In genomic region chr1:205451202-205451601, GRCh38 we compare ENCODE assay signal across 19 cellular contexts. TPM values are rescaled to one million over a fixed set of nuclear protein-coding genes. Genes with fewer than 3 reads are reported as not detected.
A peak's percentile ranks its signal among the peaks of the same experiment; 100 is the strongest.
DNase-seq lines count a peak whose midpoint lies in the region; ATAC-seq, FAIRE-seq and TF ChIP-seq lines count a peak whose summit lies in the region.
"Had no signal": no experiment of that assay in that cellular context is flagged by ENCODE, and none has a peak within 500 bp of the region (broad histone marks: within the 10 kb centered on the region; RNA-seq: fewer than 3 reads in every experiment).

No MANE protein-coding gene starts in this region.

- H3K36me3 ChIP-seq in HUES48 (ENCODE audit: control insufficient read depth, insufficient read depth, low read length): no peaks in the 10 kb centered on the region
- H3K36me3 ChIP-seq in K562 (ENCODE audit: control insufficient read depth, insufficient read depth, low read length): no peaks in the 10 kb centered on the region
- H3K36me3 ChIP-seq in iPS-20b (ENCODE audit: insufficient read depth, low read depth, low read length): peaks cover 19% of the 10 kb centered on the region; the same call in 1 of the 2 replicates
- H3K36me3 ChIP-seq: brain microvascular endothelial cell, neutrophil, Peyer's patch had no signal

- no peak for TF ChIP-seq EP300 in K562 (IDR thresholded peaks at IDR 0.05; ENCODE audit: low read length)

- intact Hi-C loops in K562 (cut with micrococcal nuclease): no loop called here

- DNase-seq in K562 (ENCODE audit: extremely low read depth in 1 of 4, low spot score in 3 of 4) (no peak), NCI-H2171 (lab: John Stamatoyannopoulos, UW) (no peak), NAMALWA (ENCODE audit: low spot score) (no peak)
- DNase-seq in stimulated activated effector memory CD8-positive, alpha-beta T cell treated with anti-CD3 and anti-CD28 coated beads, Interleukin-12 subunit alpha, Interleukin-12 subunit beta, amount 100 ng/mL, for 72 hours (ENCODE audit: low spot score in 2 of 2): no peak
- DNase-seq: activated naive CD8-positive, alpha-beta T cell treated with anti-CD3 and anti-CD28 coated beads, Interleukin-2, amount 10 ng/mL, durations not matched to agents 7 days and 5 days; brain microvascular endothelial cell; hypothalamus; left cardiac atrium; NCI-H146; Peyer's patch had no signal

- WGBS in K562 (ENCODE audit: insufficient coverage, low coverage, missing lambda C conversion rate): 23% methylated on average over 5 of the region's 5 CpGs

- no peaks in the 10 kb centered on the region for H3K36me3 Mint-ChIP-seq in stimulated activated effector memory CD8-positive, alpha-beta T cell treated with anti-CD3 and anti-CD28 coated beads, Interleukin-12 subunit alpha, Interleukin-12 subunit beta, amount 100 ng/mL, for 72 hours
- H3K36me3 Mint-ChIP-seq: activated naive CD8-positive, alpha-beta T cell treated with anti-CD3 and anti-CD28 coated beads, Interleukin-2, amount 10 ng/mL, durations not matched to agents 7 days and 5 days; mesothelial cell of epicardium had no signal

- no peak for ATAC-seq in K562
- no peak for ATAC-seq in stimulated activated effector memory CD8-positive, alpha-beta T cell treated with anti-CD3 and anti-CD28 coated beads, Interleukin-12 subunit alpha, Interleukin-12 subunit beta, amount 100 ng/mL, for 72 hours
- ATAC-seq in HG03342 (IDR thresholded peaks at IDR 0.05; ENCODE audit: unreplicated experiment): no peak
- ATAC-seq: activated CD4-positive, CD25-positive, alpha-beta regulatory T cell treated with anti-CD3 and anti-CD28 coated beads, Interleukin-2, amount 50 U/mL, for 24 hours; left cardiac atrium had no signal

- POLR2A ChIA-PET in K562 (lab: Yijun Ruan, JAX): interaction anchor here (0.6 kb wide), 2 partner anchors 9 to 407 kb away, joined by 3 read pairs; no protein-coding TSS in a partner anchor

- H3K9me3 ChIP-seq in HUES48 (ENCODE audit: control insufficient read depth, insufficient read depth, low read length): no peaks in the 10 kb centered on the region
- no peaks in the 10 kb centered on the region for H3K9me3 ChIP-seq in K562 (replicated peaks; ENCODE audit: control insufficient read depth, insufficient read depth, low read depth, low read length)
- H3K9me3 ChIP-seq in iPS-20b (ENCODE audit: insufficient read depth, low read depth, low read length): no peaks in the 10 kb centered on the region
- H3K9me3 ChIP-seq: neutrophil, Peyer's patch had no signal

- no peaks in the 10 kb centered on the region for H3K9me3 Mint-ChIP-seq in stimulated activated effector memory CD8-positive, alpha-beta T cell treated with anti-CD3 and anti-CD28 coated beads, Interleukin-12 subunit alpha, Interleukin-12 subunit beta, amount 100 ng/mL, for 72 hours
- H3K9me3 Mint-ChIP-seq: activated naive CD8-positive, alpha-beta T cell treated with anti-CD3 and anti-CD28 coated beads, Interleukin-2, amount 10 ng/mL, durations not matched to agents 7 days and 5 days; mesothelial cell of epicardium had no signal

- no TSS peak for BruUV-seq in K562 (replicated peaks; lab: Mats Ljungman, UMichigan)

- TF ChIP-seq POLR2A in K562 (conservative IDR thresholded peaks at IDR 0.05): no peak

- H3K27ac Mint-ChIP-seq in stimulated activated effector memory CD8-positive, alpha-beta T cell treated with anti-CD3 and anti-CD28 coated beads, Interleukin-12 subunit alpha, Interleukin-12 subunit beta, amount 100 ng/mL, for 72 hours: peak overlapping the region; percentile 99
- H3K27ac Mint-ChIP-seq: activated naive CD8-positive, alpha-beta T cell treated with anti-CD3 and anti-CD28 coated beads, Interleukin-2, amount 10 ng/mL, durations not matched to agents 7 days and 5 days had no signal

- H3K79me2 ChIP-seq in K562 (ENCODE audit: control insufficient read depth, insufficient read depth, low read length): peaks cover 10% of the 10 kb centered on the region; the same call in 2 of the 3 replicates

- no peak overlapping the region for H3K4me2 ChIP-seq in K562 (ENCODE audit: insufficient read depth, low read length)

- no peak overlapping the region for H3K4me3 Mint-ChIP-seq in stimulated activated effector memory CD8-positive, alpha-beta T cell treated with anti-CD3 and anti-CD28 coated beads, Interleukin-12 subunit alpha, Interleukin-12 subunit beta, amount 100 ng/mL, for 72 hours
- H3K4me3 Mint-ChIP-seq: activated naive CD8-positive, alpha-beta T cell treated with anti-CD3 and anti-CD28 coated beads, Interleukin-2, amount 10 ng/mL, durations not matched to agents 7 days and 5 days; mesothelial cell of epicardium had no signal

- CTCF ChIA-PET in K562 (lab: Yijun Ruan, JAX; ENCODE audit: low intra/inter-chr PET ratio): no interaction called here

- no peak for FAIRE-seq in K562 (lab: Jason Lieb, UNC)
- FAIRE-seq: endothelial cell of umbilical vein had no signal

- no peak for TF ChIP-seq RAD21 in K562 (CRISPR knock-in tag; conservative IDR thresholded peaks at IDR 0.05 in 1 of 2, IDR thresholded peaks at IDR 0.05 in 1 of 2)

- H4K20me1 ChIP-seq in K562 (replicated peaks; ENCODE audit: control insufficient read depth, insufficient read depth, low read length): no peaks in the 10 kb centered on the region

- H3K4me3 ChIP-seq in HUES48 (ENCODE audit: low read depth, low read length): peak overlapping the region; percentile 45; the same call in 1 of the 2 replicates
- no peak overlapping the region for H3K4me3 ChIP-seq in K562
- H3K4me3 ChIP-seq in iPS-20b (ENCODE audit: low read length): peak overlapping the region; percentile 55
- H3K4me3 ChIP-seq: coronary artery, Peyer's patch had no signal

- H3K4me1 Mint-ChIP-seq in stimulated activated effector memory CD8-positive, alpha-beta T cell treated with anti-CD3 and anti-CD28 coated beads, Interleukin-12 subunit alpha, Interleukin-12 subunit beta, amount 100 ng/mL, for 72 hours: peaks cover 45% of the 10 kb centered on the region

- peak overlapping the region; percentile 75; the same call in 1 of the 2 replicates for H2AFZ ChIP-seq in K562 (ENCODE audit: low read depth, low read length)

- H3K9ac ChIP-seq in HUES48 (ENCODE audit: low read depth, low read length) (peak overlapping the region; percentile 19; the same call in 1 of the 2 replicates), K562 (ENCODE audit: insufficient read depth in 1 of 2, low read depth in 2 of 2, low read length in 2 of 2) (peak overlapping the region in 1 of 2 experiments; percentile 42; a peak in 1 of 4 replicates), iPS-20b (ENCODE audit: low read depth, low read length) (peak overlapping the region; percentile 47)

- H3K9me1 ChIP-seq in K562 (ENCODE audit: control insufficient read depth, insufficient read depth, low read length): no peaks in the 10 kb centered on the region

- H3K27me3 ChIP-seq in HUES48 (ENCODE audit: control insufficient read depth, insufficient read depth, low read length): peaks cover 15% of the 10 kb centered on the region
- H3K27me3 ChIP-seq in K562 (ENCODE audit: control insufficient read depth in 2 of 2, insufficient read depth in 2 of 2, low read length in 2 of 2): peaks cover 14 to 30% of the 10 kb centered on the region in 2 experiments; a peak in 4 of 5 replicates
- peaks cover 8% of the 10 kb centered on the region for H3K27me3 ChIP-seq in iPS-20b (ENCODE audit: insufficient read depth, low read length)

- TF ChIP-seq CTCF in K562 (IDR thresholded peaks at IDR 0.05 in 2 of 3, conservative IDR thresholded peaks at IDR 0.05 in 1 of 3; ENCODE audit: insufficient read depth in 2 of 3, low read depth in 1 of 3, low read length in 3 of 3): no peak

- peak overlapping the region; percentile 95 for H3K27ac ChIP-seq in HUES48 (ENCODE audit: low read depth, low read length)
- no peak overlapping the region for H3K27ac ChIP-seq in K562 (ENCODE audit: extremely low read depth, low read depth, low read length)
- peak overlapping the region; percentile 83 for H3K27ac ChIP-seq in iPS-20b (ENCODE audit: low read length)
- H3K27ac ChIP-seq: brain microvascular endothelial cell, coronary artery, neutrophil had no signal

- in situ Hi-C loops in K562 (cut with MboI): no loop called here

- H3K4me1 ChIP-seq in HUES48 (ENCODE audit: control insufficient read depth, insufficient read depth, low read length): peaks cover 73% of the 10 kb centered on the region
- peaks cover 30 to 42% of the 10 kb centered on the region in 2 experiments; a peak in 4 of 5 replicates for H3K4me1 ChIP-seq in K562 (replicated peaks in 1 of 2; ENCODE audit: control insufficient read depth in 2 of 2, insufficient read depth in 2 of 2, low read length in 2 of 2)
- H3K4me1 ChIP-seq in iPS-20b (ENCODE audit: insufficient read depth, low read length): peaks cover 63% of the 10 kb centered on the region

RNA-seq across cellular contexts. Expression of gene BLACAT1, which starts 4.6 kb away (rescaled TPM):
- total RNA-seq in K562 (2011; cell fraction: chromatin; rRNA removed; ENCODE audit: low replicate concordance): 5.4 and 17.4 TPM in 2 replicates
- total RNA-seq in K562 (2011; cell fraction: nucleolus; rRNA removed): 5.8 and 9.7 TPM in 2 replicates
- total RNA-seq in K562 (2011; cell fraction: nucleoplasm; rRNA removed): 7.8 and 9.5 TPM in 2 replicates
- total RNA-seq in K562 (2014; rRNA removed) (0.37 and 0.73 TPM in 2 replicates), K562 (2014; rRNA removed; fragmentation: Illumina TruSeq; extraction: Trizol) (0.73 and 1.1 TPM in 2 replicates), K562 (2015; rRNA removed; fragmentation: Illumina TruSeq; extraction: Trizol) (0.45 and 0.47 TPM in 2 replicates), K562 (2021) (0.83 and 1.0 TPM in 2 replicates)
- polyA plus RNA-seq in K562 (2011; rRNA removed) (3.4 and 5.9 TPM in 2 replicates), K562 (2014; fragmentation: Illumina TruSeq; extraction: Trizol) (1.2 and 1.6 TPM in 2 replicates), K562 (2014; fragmentation: Nextera tagmentation; extraction: Ambion mirVana) (under 1 TPM; 0.10 to 0.17 TPM), K562 (2014; rRNA removed) (0.84 and 1.3 TPM in 2 replicates)
- polyA plus RNA-seq in K562 (2011; cell fraction: cytosol; rRNA removed): 2.6 and 3.6 TPM in 2 replicates
- polyA plus RNA-seq in K562 (2011; cell fraction: nucleus; rRNA removed): 7.5 and 19.7 TPM in 2 replicates
- polyA plus RNA-seq in K562 (2012): 1.2 and 3.3 TPM in 2 replicates
- 3.0 and 5.2 TPM in 2 replicates for polyA minus RNA-seq in K562 (2011; rRNA and poly(A)+ RNA removed)
- 0.55 and 1.3 TPM in 2 replicates for polyA minus RNA-seq in K562 (2011; cell fraction: cytosol; rRNA and poly(A)+ RNA removed)
- polyA minus RNA-seq in K562 (2011; cell fraction: nucleus; rRNA and poly(A)+ RNA removed): 3.4 and 4.8 TPM in 2 replicates
- total RNA-seq: endothelial cell of umbilical vein, fibroblast of villous mesenchyme had no signal
- polyA plus RNA-seq: endothelial cell of umbilical vein had no signal

RNA-seq across cellular contexts. Expression of gene LEMD1, which starts 29.3 kb away (rescaled TPM):
- 2.9 and 13.1 TPM in 2 replicates for total RNA-seq in K562 (2011; cell fraction: chromatin; rRNA removed; ENCODE audit: low replicate concordance)
- total RNA-seq in K562 (2011; cell fraction: nucleolus; rRNA removed): 6.3 and 10.7 TPM in 2 replicates
- 4.1 and 5.0 TPM in 2 replicates for total RNA-seq in K562 (2011; cell fraction: nucleoplasm; rRNA removed)
- total RNA-seq in K562 (2014; rRNA removed) (0.54 and 1.0 TPM in 2 replicates), K562 (2014; rRNA removed; fragmentation: Illumina TruSeq; extraction: Trizol) (0.36 and 0.41 TPM in 2 replicates), K562 (2015; rRNA removed; fragmentation: Illumina TruSeq; extraction: Trizol) (0.79 and 0.80 TPM in 2 replicates), K562 (2021) (0.47 and 0.60 TPM in 2 replicates)
- polyA plus RNA-seq in K562 (2011; rRNA removed) (2.0 and 2.4 TPM in 2 replicates), K562 (2014; fragmentation: Illumina TruSeq; extraction: Trizol) (0.79 and 1.2 TPM in 2 replicates), K562 (2014; fragmentation: Nextera tagmentation; extraction: Ambion mirVana) (under 1 TPM in 1 of 2 experiments, not detected in 1; 0.11 TPM), K562 (2014; rRNA removed) (0.27 TPM in 1 of 2 replicates, not detected in the other)
- polyA plus RNA-seq in K562 (2011; cell fraction: cytosol; rRNA removed): 1.1 and 3.8 TPM in 2 replicates
- polyA plus RNA-seq in K562 (2011; cell fraction: nucleus; rRNA removed): 3.4 and 14.8 TPM in 2 replicates
- 0.62 and 1.6 TPM in 2 replicates for polyA plus RNA-seq in K562 (2012)
- 1.9 and 3.9 TPM in 2 replicates for polyA minus RNA-seq in K562 (2011; rRNA and poly(A)+ RNA removed)
- polyA minus RNA-seq in K562 (2011; cell fraction: cytosol; rRNA and poly(A)+ RNA removed): 2.3 and 3.0 TPM in 2 replicates
- polyA minus RNA-seq in K562 (2011; cell fraction: nucleus; rRNA and poly(A)+ RNA removed): 5.6 and 12.5 TPM in 2 replicates
- total RNA-seq: endothelial cell of umbilical vein, fibroblast of villous mesenchyme, left cardiac atrium had no signal
- polyA plus RNA-seq: endothelial cell of umbilical vein had no signal

RNA-seq across cellular contexts. Expression of gene CDK18, which starts 53.3 kb away (rescaled TPM):
- 0.63 and 3.1 TPM in 2 replicates for total RNA-seq in K562 (2011; cell fraction: chromatin; rRNA removed; ENCODE audit: low replicate concordance)
- 0.92 and 1.2 TPM in 2 replicates for total RNA-seq in K562 (2011; cell fraction: nucleolus; rRNA removed)
- total RNA-seq in K562 (2011; cell fraction: nucleoplasm; rRNA removed): 1.0 and 1.7 TPM in 2 replicates
- total RNA-seq in K562 (2014; rRNA removed) (0.05 TPM in 1 of 2 replicates, not detected in the other), K562 (2014; rRNA removed; fragmentation: Illumina TruSeq; extraction: Trizol) (0.07 TPM in 1 of 2 replicates, not detected in the other), K562 (2015; rRNA removed; fragmentation: Illumina TruSeq; extraction: Trizol) (0.23 and 0.69 TPM in 2 replicates), K562 (2021) (0.34 and 0.44 TPM in 2 replicates)
- polyA plus RNA-seq in K562 (2011; rRNA removed) (0.17 and 0.20 TPM in 2 replicates), K562 (2014; fragmentation: Illumina TruSeq; extraction: Trizol) (0.51 and 0.61 TPM in 2 replicates), K562 (2014; fragmentation: Nextera tagmentation; extraction: Ambion mirVana) (not detected), K562 (2014; rRNA removed) (0.08 and 0.19 TPM in 2 replicates)
- polyA plus RNA-seq in K562 (2011; cell fraction: cytosol; rRNA removed): 0.06 and 0.25 TPM in 2 replicates
- 0.51 and 1.9 TPM in 2 replicates for polyA plus RNA-seq in K562 (2011; cell fraction: nucleus; rRNA removed)
- 0.46 and 1.4 TPM in 2 replicates for polyA plus RNA-seq in K562 (2012)
- polyA minus RNA-seq in K562 (2011; rRNA and poly(A)+ RNA removed): 0.18 and 0.28 TPM in 2 replicates
- not detected in 2 replicates for polyA minus RNA-seq in K562 (2011; cell fraction: cytosol; rRNA and poly(A)+ RNA removed)
- 0.56 and 1.6 TPM in 2 replicates for polyA minus RNA-seq in K562 (2011; cell fraction: nucleus; rRNA and poly(A)+ RNA removed)
